In genomic region chr9:124285490-124285889, GRCh38 we compare ENCODE assay signal across 12 cellular contexts. TPM values are rescaled to one million over a fixed set of nuclear protein-coding genes. Genes with fewer than 3 reads are reported as not detected.
DNase-seq lines count a peak whose midpoint lies in the region; ATAC-seq, FAIRE-seq and TF ChIP-seq lines count a peak whose summit lies in the region.
"Had no signal": no experiment of that assay in that cellular context is flagged by ENCODE, and none has a peak within 500 bp of the region (broad histone marks: within the 10 kb centered on the region; RNA-seq: fewer than 3 reads in every experiment).

No MANE protein-coding gene starts in this region.

- peaks cover 35% of the 10 kb centered on the region for H3K4me1 Mint-ChIP-seq in T-helper 2 cell treated with Interferon-gamma antibody and Interleukin-4, amounts not matched to agents 5 μg/mL and 100 μg/mL, for 36 hours (ENCODE audit: low read depth)
- peaks cover 47% of the 10 kb centered on the region for H3K4me1 Mint-ChIP-seq in astrocyte (ENCODE audit: low read depth, unreplicated experiment)

- H3K27me3 ChIP-seq in astrocyte (ENCODE audit: insufficient read depth, low read length) (no peaks in the 10 kb centered on the region), muscle layer of colon (ENCODE audit: control insufficient read depth in 1 of 2, insufficient read depth in 2 of 2, low read length in 2 of 2) (no peaks in the 10 kb centered on the region), thyroid gland (no peaks in the 10 kb centered on the region)

- no peak for ATAC-seq in HG03175 (IDR thresholded peaks at IDR 0.05; ENCODE audit: unreplicated experiment)

- H3K4me3 Mint-ChIP-seq in T-helper 2 cell treated with Interferon-gamma antibody and Interleukin-4, amounts not matched to agents 5 μg/mL and 100 μg/mL, for 36 hours = peak overlapping the region; percentile 88
- peak overlapping the region; percentile 57 for H3K4me3 Mint-ChIP-seq in astrocyte (ENCODE audit: unreplicated experiment)

- H3K27ac ChIP-seq in astrocyte (ENCODE audit: low read depth, low read length) (peak overlapping the region; percentile 99), muscle layer of colon (ENCODE audit: low read depth, low read length) (peak overlapping the region; percentile 88), thyroid gland (peak overlapping the region; percentile 46 to 61 (median 59))
- H3K27ac ChIP-seq: 22Rv1 had no signal

- H3K9ac ChIP-seq in astrocyte (ENCODE audit: low read length) (peak overlapping the region; percentile 85), muscle layer of colon (ENCODE audit: low read length) (peak overlapping the region; percentile 11)

- TF ChIP-seq POLR2A in thyroid gland (IDR thresholded peaks at IDR 0.05) = no peak

- no peaks in the 10 kb centered on the region for H3K27me3 Mint-ChIP-seq in T-helper 2 cell treated with Interferon-gamma antibody and Interleukin-4, amounts not matched to agents 5 μg/mL and 100 μg/mL, for 36 hours (ENCODE audit: low read depth)
- H3K27me3 Mint-ChIP-seq in astrocyte (ENCODE audit: low read depth, unreplicated experiment) = no peaks in the 10 kb centered on the region

- H3K4me2 ChIP-seq in astrocyte (ENCODE audit: low read length) = peak overlapping the region; percentile 81

- H3K4me1 ChIP-seq in astrocyte (ENCODE audit: insufficient read depth, low read length) = peaks cover 81% of the 10 kb centered on the region
- H3K4me1 ChIP-seq in muscle layer of colon (ENCODE audit: insufficient read depth, low read length) = peaks cover 71% of the 10 kb centered on the region
- peaks cover 5 to 51% of the 10 kb centered on the region in 2 donors for H3K4me1 ChIP-seq in thyroid gland

- peaks cover 92% of the 10 kb centered on the region for H3K79me2 ChIP-seq in astrocyte (ENCODE audit: insufficient read depth, low read length)

- H2AFZ ChIP-seq in astrocyte (ENCODE audit: low read depth, low read length) = no peak overlapping the region

- peaks cover 62% of the 10 kb centered on the region for H4K20me1 ChIP-seq in astrocyte (ENCODE audit: insufficient read depth, low read length)

- intact Hi-C loops in thyroid gland (cut with DNase I) = no loop called here

- H3K9me3 Mint-ChIP-seq in T-helper 2 cell treated with Interferon-gamma antibody and Interleukin-4, amounts not matched to agents 5 μg/mL and 100 μg/mL, for 36 hours = no peaks in the 10 kb centered on the region
- no peaks in the 10 kb centered on the region for H3K9me3 Mint-ChIP-seq in astrocyte (ENCODE audit: unreplicated experiment)
- H3K9me3 Mint-ChIP-seq: naive thymus-derived CD8-positive, alpha-beta T cell had no signal

- H3K4me3 ChIP-seq in astrocyte (ENCODE audit: insufficient read depth, low read depth, low read length) (peak overlapping the region; percentile 8), muscle layer of colon (ENCODE audit: low read depth in 1 of 2, low read length in 2 of 2) (peak overlapping the region in 1 of 2 donors; percentile 0), thyroid gland (replicated peaks in 1 of 3) (no peak overlapping the region)

- H3K36me3 ChIP-seq in astrocyte (ENCODE audit: insufficient read depth, low read length) (no peaks in the 10 kb centered on the region), muscle layer of colon (ENCODE audit: insufficient read depth, low read length) (peaks cover 4% of the 10 kb centered on the region), thyroid gland (no peaks in the 10 kb centered on the region)

- H3K36me3 Mint-ChIP-seq in T-helper 2 cell treated with Interferon-gamma antibody and Interleukin-4, amounts not matched to agents 5 μg/mL and 100 μg/mL, for 36 hours (ENCODE audit: low read depth) = peaks cover 5% of the 10 kb centered on the region
- peaks cover 8% of the 10 kb centered on the region for H3K36me3 Mint-ChIP-seq in astrocyte (ENCODE audit: low read depth, unreplicated experiment)
- H3K36me3 Mint-ChIP-seq: naive thymus-derived CD8-positive, alpha-beta T cell had no signal

- no peak for TF ChIP-seq CTCF in astrocyte (IDR thresholded peaks at IDR 0.05; ENCODE audit: insufficient read depth, low read depth, low read length)
- TF ChIP-seq CTCF in thyroid gland (IDR thresholded peaks at IDR 0.05) = no peak

- WGBS in thyroid gland, 2 donors = 78 to 86% methylated on average over 10 of the region's 11 CpGs

- no peaks in the 10 kb centered on the region for H3K9me3 ChIP-seq in astrocyte (ENCODE audit: insufficient read depth, low read depth, low read length)
- no peaks in the 10 kb centered on the region for H3K9me3 ChIP-seq in muscle layer of colon (ENCODE audit: low read length)
- H3K9me3 ChIP-seq in thyroid gland = no peaks in the 10 kb centered on the region

- no peak for DNase-seq in T-helper 2 cell treated with Interferon-gamma antibody and Interleukin-4, amounts not matched to agents 5 μg/mL and 100 μg/mL, for 36 hours (ENCODE audit: low spot score)
- no peak for DNase-seq in T-helper 2 cell
- DNase-seq in astrocyte (ENCODE audit: low read depth) = no peak
- DNase-seq in thyroid gland = no peak
- no peak for DNase-seq in amygdala (lab: John Stamatoyannopoulos, UW)
- no peak for DNase-seq in RPMI8226
- DNase-seq: activated naive CD4-positive, alpha-beta T cell treated with anti-CD3 and anti-CD28 coated beads, Interleukin-2, amount 50 U/mL, for 16 hours; NCI-H2171 had no signal

- H3K27ac Mint-ChIP-seq in T-helper 2 cell treated with Interferon-gamma antibody and Interleukin-4, amounts not matched to agents 5 μg/mL and 100 μg/mL, for 36 hours = peak overlapping the region; percentile 91
- peak overlapping the region; percentile 99 for H3K27ac Mint-ChIP-seq in astrocyte (ENCODE audit: unreplicated experiment)

- FAIRE-seq in astrocyte (lab: Jason Lieb, UNC) = no peak

RNA-seq across cellular contexts. Expression of gene NEK6, which starts 27.7 kb away (rescaled TPM):
- total RNA-seq in astrocyte = 55.7 and 76.8 TPM in 2 replicates
- total RNA-seq in thyroid gland = 10 to 100 TPM; 10.7 to 12.8 (median 11.0) TPM
